ENCODE assay signal across 10 cellular contexts in genomic region chrX:46582964-46583363, GRCh38. TPM values are rescaled to one million over a fixed set of nuclear protein-coding genes. Genes with fewer than 3 reads are reported as not detected.
DNase-seq lines count a peak whose midpoint lies in the region; ATAC-seq and TF ChIP-seq lines count a peak whose summit lies in the region.
"Had no signal": no experiment of that assay in that cellular context is flagged by ENCODE, and none has a peak within 500 bp of the region (broad histone marks: within the 10 kb centered on the region; RNA-seq: fewer than 3 reads in every experiment).

No MANE protein-coding gene starts in this region.

- ATAC-seq in WTC11 = no peak
- no peak for ATAC-seq in GM21529 (IDR thresholded peaks at IDR 0.05; ENCODE audit: unreplicated experiment)
- no peak for ATAC-seq in GM19467 (IDR thresholded peaks at IDR 0.05; ENCODE audit: unreplicated experiment)

- H3K27ac ChIP-seq in sigmoid colon = peak overlapping the region; percentile 8 to 73 (median 33)

- peak; percentile 68 for DNase-seq in GM04504 (ENCODE audit: low read depth)
- no peak for DNase-seq in WTC11 (ENCODE audit: low spot score)
- DNase-seq in fibroblast of the conjunctiva (ENCODE audit: low read depth) = peak; percentile 43
- no peak for DNase-seq in sigmoid colon
- no peak for DNase-seq in NCI-H2107 treated with DMSO at 0.1 percent for 48 hours (lab: John Stamatoyannopoulos, UW; ENCODE audit: unreplicated experiment)
- no peak for DNase-seq in erythroblast (lab: John Stamatoyannopoulos, UW)
- DNase-seq: NCI-H1694 had no signal

- intact Hi-C loops in sigmoid colon (cut with DNase I) = loop anchor here (5.0 kb wide), 1 partner anchor 49 kb away; no protein-coding TSS in a partner anchor

- TF ChIP-seq CTCF in WTC11 (IDR thresholded peaks at IDR 0.05) (no peak), sigmoid colon (IDR thresholded peaks at IDR 0.05) (no peak)

- POLR2A ChIA-PET in WTC11 (lab: Charles Lee) = no interaction called here

- WGBS in sigmoid colon, 2 donors = 61 to 67% methylated on average over 1 of the region's 1 CpG

- H3K4me3 ChIP-seq in sigmoid colon = no peak overlapping the region
- H3K4me3 ChIP-seq: lung had no signal

- CTCF ChIA-PET in WTC11 (lab: Charles Lee) = no interaction called here

- H3K4me3 Mint-ChIP-seq in WTC11 = peak overlapping the region; percentile 41

- H3K9me3 ChIP-seq in sigmoid colon = no peaks in the 10 kb centered on the region

- H3K27me3 ChIP-seq in sigmoid colon = no peaks in the 10 kb centered on the region

- peak overlapping the region; percentile 93 for H3K27ac Mint-ChIP-seq in WTC11

- H3K9me3 Mint-ChIP-seq in WTC11 = no peaks in the 10 kb centered on the region

- no peaks in the 10 kb centered on the region for H3K36me3 ChIP-seq in sigmoid colon

- TF ChIP-seq EP300 in sigmoid colon (IDR thresholded peaks at IDR 0.05) = no peak

- H3K36me3 Mint-ChIP-seq in WTC11 = 0 out of 2 replicates have a peak, but pooled peaks cover under 1% of the 10 kb centered on the region

- H3K27me3 Mint-ChIP-seq in WTC11 (ENCODE audit: low read depth) = no peaks in the 10 kb centered on the region

- H3K4me1 Mint-ChIP-seq in WTC11 = peaks cover 50% of the 10 kb centered on the region

- TF ChIP-seq POLR2A in sigmoid colon (IDR thresholded peaks at IDR 0.05) (no peak), erythroblast (IDR thresholded peaks at IDR 0.05; ENCODE audit: low read length) (no peak)

- peaks cover 0 to 6% (median 0%) of the 10 kb centered on the region in 4 donors for H3K4me1 ChIP-seq in sigmoid colon

TF ChIP-seq in WTC11, 78 proteins besides CTCF, POLR2A, EP300 and RAD21:
- TF ChIP-seq ZNF416 (CRISPR knock-in tag; IDR thresholded peaks at IDR 0.05) = no peak
TF ChIP-seq in WTC11: peak in this region for 0.

RNA-seq across cellular contexts. Expression of gene CHST7, which starts 9.4 kb away (rescaled TPM):
- 17.0 to 19.6 TPM (median 18.5 TPM) in 3 replicates for total RNA-seq in WTC11 (2021)
- 10 to 100 TPM in 2 of 4 donors, 1 to 10 TPM in 2; 6.6 to 15.8 (median 9.4) TPM for total RNA-seq in sigmoid colon
- polyA plus RNA-seq in sigmoid colon = 1 to 10 TPM; 1.2 to 2.1 (median 1.9) TPM

RNA-seq across cellular contexts. Expression of gene ZNF674, which starts 37.7 kb away (rescaled TPM):
- 4.4 to 7.6 TPM (median 7.0 TPM) in 3 replicates for total RNA-seq in WTC11 (2021)
- 1 to 10 TPM; 3.0 to 9.1 (median 5.5) TPM for total RNA-seq in sigmoid colon
- polyA plus RNA-seq in sigmoid colon = 1 to 10 TPM; 1.2 to 1.4 (median 1.3) TPM

Comparison
In these comparisons a context has a peak if more than half of its experiments do, and no peak if none do; other contexts are left out.
1. DNase-seq: peak in GM04504 (single experiment) and fibroblast of the conjunctiva (single experiment); none in WTC11 (single experiment), sigmoid colon (single experiment), NCI-H2107 treated with DMSO at 0.1 percent for 48 hours (single experiment) and erythroblast (0 of 2).